In genomic region chrX:131917588-131917987, GRCh38 we compare ENCODE assay signal across 32 cellular contexts.
"Had no signal": no experiment of that assay in that cellular context is flagged by ENCODE, and none has a peak within 500 bp of the region (broad histone marks: within the 10 kb centered on the region; RNA-seq: fewer than 3 reads in every experiment).

No MANE protein-coding gene starts in this region.

- DNase-seq: activated CD4-positive, alpha-beta memory T cell treated with anti-CD3 and anti-CD28 coated beads, Interleukin-2, amount 10 ng/mL, durations not matched to agents 7 days and 5 days; activated CD4-positive, alpha-beta T cell treated with anti-CD3 and anti-CD28 coated beads for 1 hour; activated CD4-positive, alpha-beta T cell treated with anti-CD3 and anti-CD28 coated beads for 36 hours; activated CD4-positive, alpha-beta T cell treated with anti-CD3 and anti-CD28 coated beads for 48 hours; activated CD4-positive, alpha-beta T cell treated with anti-CD3 and anti-CD28 coated beads, Interleukin-2, amount 10 ng/mL, durations not matched to agents 7 days and 5 days; activated CD4-positive, alpha-beta T cell treated with anti-CD3 and anti-CD28 coated beads, Interleukin-2, amount 50 U/mL, for 48 hours; activated CD4-positive, CD25-positive, alpha-beta regulatory T cell; activated CD8-positive, alpha-beta memory T cell treated with anti-CD3 and anti-CD28 coated beads for 24 hours; activated CD8-positive, alpha-beta memory T cell treated with anti-CD3 and anti-CD28 coated beads, Interleukin-2, amount 10 ng/mL, durations not matched to agents 7 days and 5 days; activated CD8-positive, alpha-beta memory T cell treated with anti-CD3 and anti-CD28 coated beads, Interleukin-2, amount 50 U/mL, for 48 hours; activated CD8-positive, alpha-beta T cell treated with anti-CD3 and anti-CD28 coated beads, Interleukin-2, amount 10 ng/mL, durations not matched to agents 7 days and 5 days; activated effector memory CD4-positive, alpha-beta T cell treated with Interleukin-2 at 50 U/mL for 16 hours; activated gamma-delta T cell; activated naive CD4-positive, alpha-beta T cell treated with anti-CD3 and anti-CD28 coated beads, Interleukin-2, amount 10 ng/mL, durations not matched to agents 7 days and 5 days; activated naive CD4-positive, alpha-beta T cell treated with Interleukin-2 at 50 U/mL for 16 hours; activated naive CD8-positive, alpha-beta T cell treated with anti-CD3 and anti-CD28 coated beads, Interleukin-2, amount 10 ng/mL, durations not matched to agents 7 days and 5 days; activated naive CD8-positive, alpha-beta T cell treated with anti-CD3 and anti-CD28 coated beads, Interleukin-2, amount 50 U/mL, for 24 hours; activated T-cell treated with anti-CD3 and anti-CD28 coated beads, Interleukin-2, amount 50 U/mL, for 24 hours; activated T-cell treated with anti-CD3 and anti-CD28 coated beads, Interleukin-2, amount 50 U/mL, for 48 hours; amygdala; anterior cingulate cortex; caudate nucleus; cerebellar nuclear complex; T-helper 1 cell; T-helper 2 cell; T-helper 9 cell; WERI-Rb-1 had no signal

- H3K36me3 ChIP-seq: ascending aorta, cardiac muscle cell, WERI-Rb-1 had no signal

- H3K4me3 ChIP-seq: ascending aorta, cardiac muscle cell had no signal

- H3K4me1 ChIP-seq: ascending aorta had no signal

- ATAC-seq: activated CD4-positive, alpha-beta T cell treated with anti-CD3 and anti-CD28 coated beads for 36 hours; activated CD4-positive, CD25-positive, alpha-beta regulatory T cell treated with anti-CD3 and anti-CD28 coated beads, Interleukin-2, amount 50 U/mL, for 24 hours; activated CD8-positive, alpha-beta memory T cell treated with anti-CD3 and anti-CD28 coated beads, Interleukin-2, amount 10 ng/mL, durations not matched to agents 7 days and 5 days; activated CD8-positive, alpha-beta T cell treated with anti-CD3 and anti-CD28 coated beads, Interleukin-2, amount 10 ng/mL, durations not matched to agents 7 days and 5 days; activated naive CD8-positive, alpha-beta T cell treated with anti-CD3 and anti-CD28 coated beads, Interleukin-2, amount 50 U/mL, for 24 hours; WTC11 had no signal

- FAIRE-seq: bronchial epithelial cell had no signal

- H3K27ac ChIP-seq: ascending aorta, cardiac muscle cell, WERI-Rb-1 had no signal

- H3K9me3 ChIP-seq: ascending aorta had no signal

- H3K27me3 ChIP-seq: ascending aorta, cardiac muscle cell had no signal
